ENCODE assay signal across 9 cellular contexts in the genomic region with DNA sequence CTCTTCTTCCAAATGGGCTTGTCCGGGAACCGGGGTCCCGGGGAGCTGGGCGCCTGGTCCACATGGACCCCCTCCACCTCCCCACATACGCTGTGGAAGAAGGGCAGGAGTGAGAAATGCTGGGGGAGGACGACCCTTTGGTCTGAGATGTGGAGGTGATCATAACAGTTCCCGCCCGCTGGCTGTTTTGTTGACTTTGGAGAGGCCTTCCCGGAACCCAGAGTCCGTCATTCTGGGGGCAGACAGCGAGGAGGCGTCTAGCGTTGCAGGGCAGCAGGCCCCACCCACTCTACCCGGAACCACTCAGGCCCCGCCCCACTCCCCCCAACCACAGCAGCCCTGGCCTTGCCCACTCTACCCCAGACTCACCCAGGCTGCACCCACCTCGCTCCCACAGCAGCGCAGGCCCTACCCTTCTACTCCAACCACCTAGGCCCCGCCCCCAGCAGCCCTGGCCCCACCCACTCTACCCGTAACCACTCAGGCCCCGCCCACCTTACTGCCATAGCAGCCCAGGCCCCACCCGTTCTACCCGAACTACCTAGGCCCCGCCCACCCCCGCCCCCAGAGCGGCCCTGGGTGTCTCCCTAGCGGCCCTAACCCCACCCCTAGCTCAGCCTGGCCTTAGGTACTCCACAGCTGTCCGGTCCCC. TPM values are rescaled to one million over a fixed set of nuclear protein-coding genes. Genes with fewer than 3 reads are reported as not detected.
A peak's percentile ranks its signal among the peaks of the same experiment; 100 is the strongest.
DNase-seq lines count a peak whose midpoint lies in the region; ATAC-seq and TF ChIP-seq lines count a peak whose summit lies in the region.
"Had no signal": no experiment of that assay in that cellular context is flagged by ENCODE, and none has a peak within 500 bp of the region (broad histone marks: within the 10 kb centered on the region; RNA-seq: fewer than 3 reads in every experiment).

No MANE protein-coding gene starts in this region.

- intact Hi-C loops in esophagus muscularis mucosa (cut with DNase I) (loop anchor here (10.0 kb wide), 1 partner anchor 95 kb away; no protein-coding TSS in a partner anchor), prostate gland (cut with DNase I) (loop anchor here (10.0 kb wide), 1 partner anchor 195 kb away; a partner anchor contains a TSS)

- H3K9me3 ChIP-seq in esophagus muscularis mucosa (no peaks in the 10 kb centered on the region), prostate gland (no peaks in the 10 kb centered on the region)

- peak overlapping the region in 1 of 4 donors; percentile 30 for H3K4me3 ChIP-seq in esophagus muscularis mucosa
- H3K4me3 ChIP-seq in prostate gland, result peak overlapping the region; percentile 6 to 32

- DNase-seq in ELR (ENCODE audit: low read depth) (peak; percentile 36), SW480 (ENCODE audit: low spot score) (peak; percentile 66), esophagus muscularis mucosa (ENCODE audit: extremely low spot score) (peak; percentile 93), prostate gland (ENCODE audit: low spot score) (peak; percentile 94), kidney tubule cell (ENCODE audit: low spot score) (no peak), COLO829 (ENCODE audit: low spot score) (no peak)
- DNase-seq: effector CD4-positive, alpha-beta T cell had no signal

- ATAC-seq in HG02759 (IDR thresholded peaks at IDR 0.05; ENCODE audit: unreplicated experiment) (no peak), HG03460 (IDR thresholded peaks at IDR 0.05; ENCODE audit: unreplicated experiment) (no peak)

- peaks cover 0 to 15% (median 0%) of the 10 kb centered on the region in 4 donors for H3K27me3 ChIP-seq in esophagus muscularis mucosa
- no peaks in the 10 kb centered on the region for H3K27me3 ChIP-seq in prostate gland (replicated peaks; ENCODE audit: insufficient read depth)

- TF ChIP-seq CTCF in esophagus muscularis mucosa (IDR thresholded peaks at IDR 0.05) (no peak), prostate gland (IDR thresholded peaks at IDR 0.05) (no peak)

- H3K27ac ChIP-seq in esophagus muscularis mucosa (replicated peaks in 1 of 4), result peak overlapping the region in 2 of 4 donors; percentile 17 to 58
- H3K27ac ChIP-seq in prostate gland, result peak overlapping the region; percentile 75 to 78

- H3K36me3 ChIP-seq in esophagus muscularis mucosa (peaks cover 18 to 50% (median 39%) of the 10 kb centered on the region in 4 donors), prostate gland (peaks cover 0 to 7% of the 10 kb centered on the region in 2 donors)

- TF ChIP-seq EP300 in esophagus muscularis mucosa (IDR thresholded peaks at IDR 0.05), result no peak

- 62% methylated on average over 19 of the region's 27 CpGs for WGBS in esophagus muscularis mucosa
- WGBS in prostate gland, result 55% methylated on average over 27 of the region's 27 CpGs

- H3K4me1 ChIP-seq in esophagus muscularis mucosa, result peaks cover 1 to 18% (median 11%) of the 10 kb centered on the region in 4 donors
- no peaks in the 10 kb centered on the region for H3K4me1 ChIP-seq in prostate gland (replicated peaks)

- TF ChIP-seq POLR2A in esophagus muscularis mucosa (IDR thresholded peaks at IDR 0.05; ENCODE audit: low read depth) (no peak), prostate gland (IDR thresholded peaks at IDR 0.05) (peak; percentile 64)

RNA-seq across cellular contexts. Expression of a gene that starts 7.1 kb away (rescaled TPM):
- 10 to 100 TPM; 38.2 to 61.7 (median 48.2) TPM for total RNA-seq in esophagus muscularis mucosa
- 10 to 100 TPM; 62.7 to 98.0 TPM for total RNA-seq in prostate gland

RNA-seq across cellular contexts. Expression of a gene that starts 9.2 kb away (rescaled TPM):
- total RNA-seq in esophagus muscularis mucosa (100 to 1,000 TPM in 3 of 4 donors, 10 to 100 TPM in 1; 85.8 to 148 (median 118) TPM), prostate gland (10 to 100 TPM; 37.0 to 74.2 TPM)

RNA-seq across cellular contexts. Expression of a gene that starts 9.8 kb away (rescaled TPM):
- 1,000 to 10,000 TPM in 1 of 4 donors, 100 to 1,000 TPM in 3; 393 to 1,020 (median 677) TPM for total RNA-seq in esophagus muscularis mucosa
- 100 to 1,000 TPM in 1 of 2 donors, 10 to 100 TPM in 1; 95.1 to 165 TPM for total RNA-seq in prostate gland

RNA-seq across cellular contexts. Expression of a gene that starts 37.0 kb away (rescaled TPM):
- total RNA-seq in esophagus muscularis mucosa (under 1 TPM in 2 of 4 donors, not detected in 2; 0.33 to 0.34 TPM), prostate gland (10 to 100 TPM; 35.5 to 45.1 TPM)

RNA-seq across cellular contexts. Expression of a gene that starts 42.2 kb away (rescaled TPM):
- total RNA-seq in esophagus muscularis mucosa, result 1 to 10 TPM; 2.9 to 8.0 (median 4.1) TPM
- 1 to 10 TPM; 3.6 to 4.8 TPM for total RNA-seq in prostate gland

Comparison
In these comparisons a context has a peak if more than half of its experiments do, and no peak if none do; other contexts are left out.
1. DNase-seq: peak in ELR (single experiment), SW480 (single experiment), esophagus muscularis mucosa (single experiment) and prostate gland (single experiment); none in kidney tubule cell (single experiment) and COLO829 (single experiment).